Comparison of ENCODE assay signal across 9 cellular contexts in genomic region chr6:75604294-75604693, GRCh38. TPM values are rescaled to one million over a fixed set of nuclear protein-coding genes. Genes with fewer than 3 reads are reported as not detected.
A peak's percentile ranks its signal among the peaks of the same experiment; 100 is the strongest.
DNase-seq lines count a peak whose midpoint lies in the region; ATAC-seq and TF ChIP-seq lines count a peak whose summit lies in the region.
"Had no signal": no experiment of that assay in that cellular context is flagged by ENCODE, and none has a peak within 500 bp of the region (broad histone marks: within the 10 kb centered on the region; RNA-seq: fewer than 3 reads in every experiment).

No MANE protein-coding gene starts in this region.

- TF ChIP-seq CTCF in fibroblast of pulmonary artery (IDR thresholded peaks at IDR 0.05; ENCODE audit: low read length, missing control alignments) (no peak), spleen (IDR thresholded peaks at IDR 0.05 in 8 of 11, conservative IDR thresholded peaks at IDR 0.05 in 3 of 11) (no peak), GM13976 (IDR thresholded peaks at IDR 0.05; ENCODE audit: borderline replicate concordance, control extremely low read depth, extremely low read depth, insufficient read depth, missing control alignments) (no peak)

- CTCF ChIA-PET in T-cell (lab: Charles Lee), result interaction anchor here in 1 of 2 donors (0.6 kb wide), 1 partner anchor 1972 kb away, joined by 3 read pairs; no protein-coding TSS in a partner anchor

- H3K27me3 Mint-ChIP-seq in T-helper 2 cell treated with Interferon-gamma antibody and Interleukin-4, amounts not matched to agents 5 μg/mL and 100 μg/mL, for 36 hours (ENCODE audit: low read depth), result no peaks in the 10 kb centered on the region
- no peaks in the 10 kb centered on the region for H3K27me3 Mint-ChIP-seq in T-cell

- ATAC-seq in T-cell (replicated peaks in 1 of 4), result no peak

- no peak overlapping the region for H3K27ac Mint-ChIP-seq in T-helper 2 cell treated with Interferon-gamma antibody and Interleukin-4, amounts not matched to agents 5 μg/mL and 100 μg/mL, for 36 hours
- peak overlapping the region in 1 of 2 donors; percentile 32 for H3K27ac Mint-ChIP-seq in T-cell

- 94 to 95% (median 95%) methylated on average over 16 of the region's 16 CpGs for WGBS in spleen, 5 donors

- peak overlapping the region in 2 of 8 donors; percentile 96 to 98 for H3K27ac ChIP-seq in spleen
- H3K27ac ChIP-seq: SJCRH30 had no signal

- intact Hi-C loops in spleen (cut with DNase I; ENCODE audit: low total_unique reads), result no loop called here

- POLR2A ChIA-PET in T-cell (lab: Charles Lee), result no interaction called here

- H3K36me3 Mint-ChIP-seq in T-helper 2 cell treated with Interferon-gamma antibody and Interleukin-4, amounts not matched to agents 5 μg/mL and 100 μg/mL, for 36 hours (ENCODE audit: low read depth), result peaks cover 18% of the 10 kb centered on the region
- no peaks in the 10 kb centered on the region for H3K36me3 Mint-ChIP-seq in T-cell

- no peaks in the 10 kb centered on the region for H3K36me3 ChIP-seq in spleen

- no peak for TF ChIP-seq POLR2A in spleen (IDR thresholded peaks at IDR 0.05)

- in situ Hi-C loops in GM13976 (cut with MboI; ENCODE audit: low sequenced_read_pairs, unreplicated experiment), result no loop called here

- peaks cover 44% of the 10 kb centered on the region for H3K4me1 Mint-ChIP-seq in T-helper 2 cell treated with Interferon-gamma antibody and Interleukin-4, amounts not matched to agents 5 μg/mL and 100 μg/mL, for 36 hours (ENCODE audit: low read depth)
- peaks cover 76 to 84% (median 78%) of the 10 kb centered on the region in 3 donors for H3K4me1 Mint-ChIP-seq in T-cell

- no peaks in the 10 kb centered on the region for H3K27me3 ChIP-seq in spleen (replicated peaks in 1 of 7)
- H3K27me3 ChIP-seq: SJCRH30 had no signal

- H3K4me3 Mint-ChIP-seq in T-helper 2 cell treated with Interferon-gamma antibody and Interleukin-4, amounts not matched to agents 5 μg/mL and 100 μg/mL, for 36 hours, result peak overlapping the region; percentile 99
- peak overlapping the region; percentile 95 to 99 (median 98) for H3K4me3 Mint-ChIP-seq in T-cell

- no peaks in the 10 kb centered on the region for H3K9me3 Mint-ChIP-seq in T-helper 2 cell treated with Interferon-gamma antibody and Interleukin-4, amounts not matched to agents 5 μg/mL and 100 μg/mL, for 36 hours
- H3K9me3 Mint-ChIP-seq in T-cell, result no peaks in the 10 kb centered on the region

- peaks cover 38 to 89% (median 81%) of the 10 kb centered on the region in 6 donors for H3K4me1 ChIP-seq in spleen

- H3K4me3 ChIP-seq in fibroblast of pulmonary artery (replicated peaks; ENCODE audit: low read depth, low read length), result peak overlapping the region; percentile 75
- peak overlapping the region in 5 of 8 donors; percentile 72 to 90 (median 78) for H3K4me3 ChIP-seq in spleen

- DNase-seq in T-helper 2 cell treated with Interferon-gamma antibody and Interleukin-4, amounts not matched to agents 5 μg/mL and 100 μg/mL, for 36 hours (ENCODE audit: low spot score), result no peak
- no peak for DNase-seq in T-helper 2 cell
- no peak for DNase-seq in T-cell
- no peak for DNase-seq in fibroblast of pulmonary artery (ENCODE audit: low read depth)
- no peak for DNase-seq in spleen
- no peak for DNase-seq in C1 segment of cervical spinal cord (lab: John Stamatoyannopoulos, UW)
- no peak for DNase-seq in NCI-H128 (lab: John Stamatoyannopoulos, UW; ENCODE audit: unreplicated experiment)
- no peak for DNase-seq in GM13976 (ENCODE audit: low spot score)
- DNase-seq: SJCRH30 had no signal

- no peaks in the 10 kb centered on the region for H3K9me3 ChIP-seq in spleen
- H3K9me3 ChIP-seq: SJCRH30 had no signal

RNA-seq across cellular contexts. Expression of gene SENP6, which starts 2.6 kb away (rescaled TPM):
- 100 to 1,000 TPM; 103 to 119 (median 111) TPM for total RNA-seq in T-cell
- total RNA-seq in spleen, result 100 to 1,000 TPM; 106 to 166 (median 133) TPM
- polyA plus RNA-seq in spleen, result 10 to 100 TPM; 29.2 to 48.6 (median 42.4) TPM
